ENCODE assay signal across 9 cellular contexts in genomic region chr12:57740656-57741412, GRCh38. TPM values are rescaled to one million over a fixed set of nuclear protein-coding genes. Genes with fewer than 3 reads are reported as not detected.
A peak's percentile ranks its signal among the peaks of the same experiment; 100 is the strongest.
DNase-seq lines count a peak whose midpoint lies in the region; ATAC-seq and TF ChIP-seq lines count a peak whose summit lies in the region.
"Had no signal": no experiment of that assay in that cellular context is flagged by ENCODE, and none has a peak within 500 bp of the region (broad histone marks: within the 10 kb centered on the region; RNA-seq: fewer than 3 reads in every experiment).

No MANE protein-coding gene starts in this region.

- 48% methylated on average over 5 of the region's 5 CpGs for WGBS in right cardiac atrium

- H3K27ac Mint-ChIP-seq in activated CD4-positive, alpha-beta T cell treated with anti-CD3 and anti-CD28 coated beads, Interleukin-2, amount 10 ng/mL, durations not matched to agents 7 days and 5 days = peak overlapping the region; percentile 85

- peak overlapping the region; percentile 84 for H3K4me3 Mint-ChIP-seq in activated CD4-positive, alpha-beta T cell treated with anti-CD3 and anti-CD28 coated beads, Interleukin-2, amount 10 ng/mL, durations not matched to agents 7 days and 5 days

- peaks cover 26% of the 10 kb centered on the region for H3K36me3 Mint-ChIP-seq in activated CD4-positive, alpha-beta T cell treated with anti-CD3 and anti-CD28 coated beads, Interleukin-2, amount 10 ng/mL, durations not matched to agents 7 days and 5 days (ENCODE audit: low read depth)

- H3K36me3 ChIP-seq in BE2C = no peaks in the 10 kb centered on the region
- H3K36me3 ChIP-seq: ascending aorta had no signal

- no peaks in the 10 kb centered on the region for H3K9me3 Mint-ChIP-seq in activated CD4-positive, alpha-beta T cell treated with anti-CD3 and anti-CD28 coated beads, Interleukin-2, amount 10 ng/mL, durations not matched to agents 7 days and 5 days

- no peaks in the 10 kb centered on the region for H3K27me3 ChIP-seq in right cardiac atrium (ENCODE audit: control insufficient read depth, insufficient read depth)
- peaks cover 44% of the 10 kb centered on the region for H3K27me3 ChIP-seq in BE2C

- H3K4me1 Mint-ChIP-seq in activated CD4-positive, alpha-beta T cell treated with anti-CD3 and anti-CD28 coated beads, Interleukin-2, amount 10 ng/mL, durations not matched to agents 7 days and 5 days = peaks cover 57% of the 10 kb centered on the region

- no peak overlapping the region for H3K4me3 ChIP-seq in right cardiac atrium (ENCODE audit: low read length)
- H3K4me3 ChIP-seq in BE2C (ENCODE audit: low read depth, low read length) = no peak overlapping the region

- H3K9me3 ChIP-seq in right cardiac atrium (ENCODE audit: control insufficient read depth, low read length) = no peaks in the 10 kb centered on the region
- H3K9me3 ChIP-seq in BE2C = no peaks in the 10 kb centered on the region
- H3K9me3 ChIP-seq: ascending aorta had no signal

- H3K4me1 ChIP-seq in right cardiac atrium (ENCODE audit: control insufficient read depth, insufficient read depth, low read length) = peaks cover 13% of the 10 kb centered on the region
- peaks cover 3% of the 10 kb centered on the region for H3K4me1 ChIP-seq in BE2C

- ATAC-seq in Right ventricle myocardium superior (ENCODE audit: poor library complexity) (no peak), right cardiac atrium (no peak), HG03457 (IDR thresholded peaks at IDR 0.05; ENCODE audit: unreplicated experiment) (peak; percentile 41), left cardiac atrium (no peak)

- DNase-seq in Right ventricle myocardium superior = peak; percentile 56
- DNase-seq in right cardiac atrium = no peak
- DNase-seq in activated CD4-positive, alpha-beta T cell treated with anti-CD3 and anti-CD28 coated beads, Interleukin-2, amount 10 ng/mL, durations not matched to agents 7 days and 5 days = peak; percentile 91
- peak; percentile 47 for DNase-seq in left cardiac atrium
- peak; percentile 45 to 91 (median 80) for DNase-seq in stimulated activated naive CD4-positive, alpha-beta T cell (lab: John Stamatoyannopoulos, UW)
- DNase-seq in AG08395 (ENCODE audit: low spot score) = no peak
- DNase-seq in BE2C = no peak

- TF ChIP-seq CTCF in BE2C (IDR thresholded peaks at IDR 0.05; ENCODE audit: low read depth, low read length) = no peak

- CTCF ChIA-PET in activated CD4-positive, alpha-beta T cell treated with anti-CD3 and anti-CD28 coated beads, Interleukin-2, amount 10 ng/mL, durations not matched to agents 7 days and 5 days (lab: Charles Lee) = interaction anchor here (0.9 to 2.7 kb wide), 11 partner anchors 8 to 282 kb away, joined by 3 to 12 read pairs (median 3); no protein-coding TSS in a partner anchor

- no peak overlapping the region for H3K27ac ChIP-seq in right cardiac atrium (ENCODE audit: low read length)
- H3K27ac ChIP-seq: ascending aorta had no signal

- POLR2A ChIA-PET in activated CD4-positive, alpha-beta T cell treated with anti-CD3 and anti-CD28 coated beads, Interleukin-2, amount 10 ng/mL, durations not matched to agents 7 days and 5 days (lab: Charles Lee) = interaction anchor here (0.8 to 1.0 kb wide), 2 partner anchors 47 to 157 kb away, joined by 4 to 5 read pairs; partner anchors contain the start of gene OS9

- intact Hi-C loops in Right ventricle myocardium superior (cut with DNase I) = no loop called here
- intact Hi-C loops in right cardiac atrium (cut with DNase I) = no loop called here
- intact Hi-C loops in left cardiac atrium (cut with DNase I) = no loop called here

- H3K27me3 Mint-ChIP-seq in activated CD4-positive, alpha-beta T cell treated with anti-CD3 and anti-CD28 coated beads, Interleukin-2, amount 10 ng/mL, durations not matched to agents 7 days and 5 days = no peaks in the 10 kb centered on the region

RNA-seq across cellular contexts. Expression of gene AGAP2, which starts 2.3 kb away (rescaled TPM):
- total RNA-seq in Right ventricle myocardium superior = 6.6 TPM
- under 1 TPM; 0.53 to 0.91 (median 0.72) TPM for total RNA-seq in right cardiac atrium
- polyA plus RNA-seq in right cardiac atrium = 1.7 TPM
- 10 to 100 TPM; 72.6 to 73.3 TPM for total RNA-seq in activated CD4-positive, alpha-beta T cell treated with anti-CD3 and anti-CD28 coated beads, Interleukin-2, amount 10 ng/mL, durations not matched to agents 7 days and 5 days
- 1 to 10 TPM; 3.2 to 5.0 TPM for total RNA-seq in left cardiac atrium
- polyA plus RNA-seq in BE2C (2012; ENCODE audit: insufficient read depth, insufficient read length, low read depth) = 3.9 TPM

RNA-seq across cellular contexts. Expression of gene TSPAN31, which starts 4.0 kb away (rescaled TPM):
- 27.5 TPM for total RNA-seq in Right ventricle myocardium superior
- total RNA-seq in right cardiac atrium = 10 to 100 TPM; 31.5 to 41.3 (median 34.5) TPM
- polyA plus RNA-seq in right cardiac atrium = 43.9 TPM
- 10 to 100 TPM; 18.6 to 22.3 TPM for total RNA-seq in activated CD4-positive, alpha-beta T cell treated with anti-CD3 and anti-CD28 coated beads, Interleukin-2, amount 10 ng/mL, durations not matched to agents 7 days and 5 days
- 10 to 100 TPM; 34.9 to 37.1 TPM for total RNA-seq in left cardiac atrium
- 18.6 TPM for polyA plus RNA-seq in BE2C (2012; ENCODE audit: insufficient read depth, insufficient read length, low read depth)

RNA-seq across cellular contexts. Expression of gene CDK4, which starts 11.3 kb away (rescaled TPM):
- 41.1 TPM for total RNA-seq in Right ventricle myocardium superior
- total RNA-seq in right cardiac atrium = 10 to 100 TPM; 50.9 to 53.9 (median 53.4) TPM
- 29.7 TPM for polyA plus RNA-seq in right cardiac atrium
- total RNA-seq in activated CD4-positive, alpha-beta T cell treated with anti-CD3 and anti-CD28 coated beads, Interleukin-2, amount 10 ng/mL, durations not matched to agents 7 days and 5 days = 100 to 1,000 TPM in 1 of 2 experiments, 10 to 100 TPM in 1; 84.4 to 104 TPM
- total RNA-seq in left cardiac atrium = 10 to 100 TPM; 45.2 to 62.0 TPM
- 737 TPM for polyA plus RNA-seq in BE2C (2012; ENCODE audit: insufficient read depth, insufficient read length, low read depth)

RNA-seq across cellular contexts. Expression of gene MARCHF9, which starts 14.1 kb away (rescaled TPM):
- 12.2 TPM for total RNA-seq in Right ventricle myocardium superior
- total RNA-seq in right cardiac atrium = 10 to 100 TPM; 15.2 to 17.8 (median 16.4) TPM
- 14.3 TPM for polyA plus RNA-seq in right cardiac atrium
- 10 to 100 TPM; 23.7 to 27.2 TPM for total RNA-seq in activated CD4-positive, alpha-beta T cell treated with anti-CD3 and anti-CD28 coated beads, Interleukin-2, amount 10 ng/mL, durations not matched to agents 7 days and 5 days
- 10 to 100 TPM; 11.7 to 15.0 TPM for total RNA-seq in left cardiac atrium
- polyA plus RNA-seq in BE2C (2012; ENCODE audit: insufficient read depth, insufficient read length, low read depth) = 36.9 TPM

RNA-seq across cellular contexts. Expression of gene CYP27B1, which starts 26.0 kb away (rescaled TPM):
- not detected for total RNA-seq in Right ventricle myocardium superior
- under 1 TPM in 3 of 4 donors, not detected in 1; 0.12 to 0.22 (median 0.14) TPM for total RNA-seq in right cardiac atrium
- 0.18 TPM for polyA plus RNA-seq in right cardiac atrium
- 1 to 10 TPM; 1.9 to 2.3 TPM for total RNA-seq in activated CD4-positive, alpha-beta T cell treated with anti-CD3 and anti-CD28 coated beads, Interleukin-2, amount 10 ng/mL, durations not matched to agents 7 days and 5 days
- total RNA-seq in left cardiac atrium = 1 to 10 TPM in 1 of 2 donors, under 1 TPM in 1; 0.44 to 1.5 TPM
- 47.2 TPM for polyA plus RNA-seq in BE2C (2012; ENCODE audit: insufficient read depth, insufficient read length, low read depth)
- total RNA-seq: ascending aorta had no signal

Comparison
In these comparisons a context has a peak if more than half of its experiments do, and no peak if none do; other contexts are left out.
1. DNase-seq: peak in Right ventricle myocardium superior (single experiment), activated CD4-positive, alpha-beta T cell treated with anti-CD3 and anti-CD28 coated beads, Interleukin-2, amount 10 ng/mL, durations not matched to agents 7 days and 5 days (single experiment), left cardiac atrium (single experiment) and stimulated activated naive CD4-positive, alpha-beta T cell (6 of 6); none in right cardiac atrium (0 of 3), AG08395 (single experiment) and BE2C (single experiment).